In genomic region chr1:245960171-245960570, GRCh38 we compare ENCODE assay signal across 31 cellular contexts.
"Had no signal": no experiment of that assay in that cellular context is flagged by ENCODE, and none has a peak within 500 bp of the region (broad histone marks: within the 10 kb centered on the region; RNA-seq: fewer than 3 reads in every experiment).

No MANE protein-coding gene starts in this region.

- H3K9me3 ChIP-seq: adrenal gland, body of pancreas, breast epithelium had no signal

- DNase-seq: activated B cell treated with CpG ODN at 0.5 μM for 24 hours; activated CD4-positive, alpha-beta memory T cell treated with anti-CD3 and anti-CD28 coated beads for 36 hours; activated CD4-positive, alpha-beta T cell treated with anti-CD3 and anti-CD28 coated beads for 4 hours; activated CD4-positive, alpha-beta T cell treated with anti-CD3 and anti-CD28 coated beads, Interleukin-2, amount 10 ng/mL, durations not matched to agents 24 days and 14 days; activated CD4-positive, alpha-beta T cell treated with anti-CD3 and anti-CD28 coated beads, Interleukin-2, amount 50 U/mL, for 1 hour; activated CD4-positive, alpha-beta T cell treated with anti-CD3 and anti-CD28 coated beads, Interleukin-2, amount 50 U/mL, for 4 hours; activated CD4-positive, CD25-positive, alpha-beta regulatory T cell treated with anti-CD3 and anti-CD28 coated beads, Interleukin-2, amount 50 U/mL, for 72 hours; activated CD8-positive, alpha-beta memory T cell treated with anti-CD3 and anti-CD28 coated beads, Interleukin-2, amount 50 U/mL, for 4 hours; activated CD8-positive, alpha-beta T cell treated with anti-CD3 and anti-CD28 coated beads for 36 hours; activated effector memory CD4-positive, alpha-beta T cell treated with anti-CD3 and anti-CD28 coated beads, Interleukin-2, amount 50 U/mL, for 16 hours; activated gamma-delta T cell treated with Interleukin-2 at 50 U/mL for 16 hours; activated naive CD4-positive, alpha-beta T cell; activated naive CD4-positive, alpha-beta T cell treated with anti-CD3 and anti-CD28 coated beads for 36 hours; activated naive CD4-positive, alpha-beta T cell treated with anti-CD3 and anti-CD28 coated beads, Interleukin-2, amount 50 U/mL, for 16 hours; activated naive CD8-positive, alpha-beta T cell treated with anti-CD3 and anti-CD28 coated beads for 36 hours; activated T-cell treated with anti-CD3 and anti-CD28 coated beads for 4 hours; activated T-cell treated with anti-CD3 and anti-CD28 coated beads, Interleukin-2, amount 50 U/mL, for 1 hour; activated T-cell treated with anti-CD3 and anti-CD28 coated beads, Interleukin-2, amount 50 U/mL, for 4 hours; activated T-cell treated with anti-CD3 and anti-CD28 coated beads, Interleukin-2, amount 50 U/mL, for 72 hours; adrenal gland; amniotic stem cell; aorta; body of pancreas; brain microvascular endothelial cell; central memory CD4-positive, alpha-beta T cell; SW 1271; T-helper 1 cell; T-helper 2 cell; T-helper 9 cell had no signal

- H3K27ac ChIP-seq: adrenal gland, body of pancreas, brain microvascular endothelial cell, breast epithelium, VCaP had no signal

- H3K4me1 ChIP-seq: body of pancreas, breast epithelium had no signal

- H3K4me3 ChIP-seq: adrenal gland, body of pancreas, breast epithelium had no signal

- H3K27me3 ChIP-seq: adrenal gland, body of pancreas, brain microvascular endothelial cell, breast epithelium had no signal

- H3K36me3 ChIP-seq: adrenal gland, brain microvascular endothelial cell, breast epithelium had no signal
